29 cellular contexts compared by ENCODE assay signal in genomic region chr5:5071554-5071953, GRCh38.
"Had no signal": no experiment of that assay in that cellular context is flagged by ENCODE, and none has a peak within 500 bp of the region (broad histone marks: within the 10 kb centered on the region; RNA-seq: fewer than 3 reads in every experiment).

No MANE protein-coding gene starts in this region.

- H3K4me1 ChIP-seq: adrenal gland, breast epithelium, esophagus squamous epithelium, gastroesophageal sphincter had no signal

- H3K27ac ChIP-seq: adrenal gland, breast epithelium, coronary artery, esophagus squamous epithelium, gastroesophageal sphincter, heart right ventricle, hepatocyte, WERI-Rb-1 had no signal

- DNase-seq: activated B cell treated with CpG ODN at 0.5 μM for 24 hours; activated CD4-positive, alpha-beta T cell treated with anti-CD3 and anti-CD28 coated beads for 48 hours; activated CD4-positive, alpha-beta T cell treated with anti-CD3 and anti-CD28 coated beads, Interleukin-2, amount 50 U/mL, for 1 hour; activated CD4-positive, alpha-beta T cell treated with anti-CD3 and anti-CD28 coated beads, Interleukin-2, amount 50 U/mL, for 48 hours; activated CD8-positive, alpha-beta memory T cell treated with anti-CD3 and anti-CD28 coated beads for 24 hours; activated CD8-positive, alpha-beta T cell treated with anti-CD3 and anti-CD28 coated beads for 36 hours; activated effector memory CD4-positive, alpha-beta T cell treated with anti-CD3 and anti-CD28 coated beads, Interleukin-2, amount 50 U/mL, for 16 hours; activated naive CD4-positive, alpha-beta T cell treated with anti-CD3 and anti-CD28 coated beads for 36 hours; activated naive CD8-positive, alpha-beta T cell treated with anti-CD3 and anti-CD28 coated beads for 36 hours; activated naive CD8-positive, alpha-beta T cell treated with anti-CD3 and anti-CD28 coated beads, Interleukin-2, amount 50 U/mL, for 24 hours; activated T-cell treated with anti-CD3 and anti-CD28 coated beads, Interleukin-2, amount 50 U/mL, for 48 hours; adrenal gland; amygdala; aorta; dermis blood vessel endothelial cell; effector CD4-positive, alpha-beta T cell; effector memory CD8-positive, alpha-beta T cell; erythroblast; esophagus squamous epithelium; foreskin melanocyte; heart right ventricle; T-helper 17 cell; T1000; WERI-Rb-1 had no signal

- H3K4me3 ChIP-seq: adrenal gland, breast epithelium, coronary artery, esophagus squamous epithelium, gastroesophageal sphincter, heart right ventricle, hepatocyte had no signal

- ATAC-seq: activated CD4-positive, CD25-positive, alpha-beta regulatory T cell treated with anti-CD3 and anti-CD28 coated beads, Interleukin-2, amount 50 U/mL, for 24 hours; activated CD8-positive, alpha-beta T cell treated with anti-CD3 and anti-CD28 coated beads for 36 hours; activated naive CD8-positive, alpha-beta T cell treated with anti-CD3 and anti-CD28 coated beads, Interleukin-2, amount 50 U/mL, for 24 hours; effector memory CD8-positive, alpha-beta T cell; gastroesophageal sphincter; heart right ventricle; T-helper 17 cell had no signal

- H3K27me3 ChIP-seq: adrenal gland, breast epithelium, esophagus squamous epithelium, gastroesophageal sphincter, hepatocyte had no signal

- H3K79me2 ChIP-seq: hepatocyte had no signal

- H3K36me3 ChIP-seq: adrenal gland, breast epithelium, esophagus squamous epithelium, gastroesophageal sphincter, heart right ventricle, WERI-Rb-1 had no signal

- H3K9me3 ChIP-seq: adrenal gland, breast epithelium, esophagus squamous epithelium, gastroesophageal sphincter, heart right ventricle had no signal

- H3K4me2 ChIP-seq: hepatocyte had no signal

- H2AFZ ChIP-seq: hepatocyte had no signal
